ENCODE assay signal across 1 cellular context in the genomic region with DNA sequence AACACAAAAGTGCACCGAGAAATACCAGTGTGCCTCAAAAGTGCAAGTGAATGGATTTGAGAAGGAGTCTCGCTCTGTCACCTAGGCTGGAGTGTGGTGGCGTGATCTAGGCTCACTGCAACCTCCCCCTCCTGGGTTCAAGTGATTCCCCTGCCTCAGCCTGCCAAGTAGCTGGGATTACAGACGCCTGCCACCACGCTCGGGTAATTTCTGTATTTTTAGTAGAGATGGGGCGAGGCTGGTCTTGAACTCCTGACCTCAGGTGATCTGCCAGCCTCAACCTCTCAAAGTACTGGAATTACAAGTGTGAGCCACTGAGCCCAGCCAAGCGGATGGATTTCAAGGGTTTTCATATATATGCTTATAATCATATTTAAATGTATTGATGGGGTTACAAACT.
TF ChIP-seq lines count a peak whose summit lies in the region.

No MANE protein-coding gene starts in this region.

TF ChIP-seq in HepG2, 621 proteins besides CTCF, POLR2A, EP300 and RAD21:
- TF ChIP-seq, protein P1, sequence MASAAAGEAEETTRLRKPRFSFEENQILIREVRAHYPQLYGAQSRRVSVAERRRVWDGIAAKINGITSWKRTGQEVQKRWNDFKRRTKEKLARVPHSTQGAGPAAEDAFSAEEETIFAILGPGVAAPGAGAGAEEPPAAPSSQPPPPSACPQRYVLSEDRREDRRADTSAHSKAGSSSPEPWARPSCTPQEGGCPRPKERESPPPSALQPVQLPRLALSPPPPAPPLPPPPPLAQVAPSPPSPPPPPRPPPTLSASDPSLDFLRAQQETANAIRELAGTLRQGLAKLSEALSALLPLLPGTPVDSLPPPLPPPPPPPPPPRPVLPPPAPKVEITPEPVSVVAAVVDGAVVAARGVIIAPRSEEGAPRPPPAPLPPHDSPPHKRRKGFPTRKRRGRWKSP (CRISPR knock-in tag; IDR thresholded peaks at IDR 0.05), result no peak
- TF ChIP-seq YY1 (IDR thresholded peaks at IDR 0.05; ENCODE audit: insufficient read depth, insufficient replicate concordance, low read depth, low read length) (no peak), ZNF607 (CRISPR knock-in tag; IDR thresholded peaks at IDR 0.05; ENCODE audit: borderline replicate concordance) (no peak), HOXA9 (CRISPR knock-in tag; IDR thresholded peaks at IDR 0.05; ENCODE audit: borderline replicate concordance) (no peak), SP1 (IDR thresholded peaks at IDR 0.05) (no peak), SP1 (CRISPR knock-in tag; IDR thresholded peaks at IDR 0.05) (no peak), ZNF652 (CRISPR knock-in tag; IDR thresholded peaks at IDR 0.05; ENCODE audit: borderline replicate concordance, low read depth) (no peak), ZBTB21 (CRISPR knock-in tag; IDR thresholded peaks at IDR 0.05) (no peak), MEIS2 (CRISPR knock-in tag; IDR thresholded peaks at IDR 0.05) (no peak), DPF2 (CRISPR knock-in tag; IDR thresholded peaks at IDR 0.05; ENCODE audit: borderline replicate concordance, low read depth) (no peak), KLF9 (CRISPR knock-in tag; IDR thresholded peaks at IDR 0.05; ENCODE audit: low read depth) (no peak), MXI1 (IDR thresholded peaks at IDR 0.05; ENCODE audit: borderline replicate concordance, low read depth, low read length) (no peak), BORCS8-MEF2B (CRISPR knock-in tag; IDR thresholded peaks at IDR 0.05) (no peak), ZNF484 (CRISPR knock-in tag; IDR thresholded peaks at IDR 0.05; ENCODE audit: borderline replicate concordance, low read depth) (no peak), ZNF782 (CRISPR knock-in tag; IDR thresholded peaks at IDR 0.05; ENCODE audit: borderline replicate concordance) (no peak), IKZF4 (CRISPR knock-in tag; IDR thresholded peaks at IDR 0.05; ENCODE audit: borderline replicate concordance, low read depth, not compliant biosample characterization) (no peak), ZNF749 (CRISPR knock-in tag; IDR thresholded peaks at IDR 0.05; ENCODE audit: borderline replicate concordance) (no peak), ZNF781 (CRISPR knock-in tag; IDR thresholded peaks at IDR 0.05; ENCODE audit: borderline replicate concordance, not compliant biosample characterization) (no peak)
- TF ChIP-seq, protein P2, sequence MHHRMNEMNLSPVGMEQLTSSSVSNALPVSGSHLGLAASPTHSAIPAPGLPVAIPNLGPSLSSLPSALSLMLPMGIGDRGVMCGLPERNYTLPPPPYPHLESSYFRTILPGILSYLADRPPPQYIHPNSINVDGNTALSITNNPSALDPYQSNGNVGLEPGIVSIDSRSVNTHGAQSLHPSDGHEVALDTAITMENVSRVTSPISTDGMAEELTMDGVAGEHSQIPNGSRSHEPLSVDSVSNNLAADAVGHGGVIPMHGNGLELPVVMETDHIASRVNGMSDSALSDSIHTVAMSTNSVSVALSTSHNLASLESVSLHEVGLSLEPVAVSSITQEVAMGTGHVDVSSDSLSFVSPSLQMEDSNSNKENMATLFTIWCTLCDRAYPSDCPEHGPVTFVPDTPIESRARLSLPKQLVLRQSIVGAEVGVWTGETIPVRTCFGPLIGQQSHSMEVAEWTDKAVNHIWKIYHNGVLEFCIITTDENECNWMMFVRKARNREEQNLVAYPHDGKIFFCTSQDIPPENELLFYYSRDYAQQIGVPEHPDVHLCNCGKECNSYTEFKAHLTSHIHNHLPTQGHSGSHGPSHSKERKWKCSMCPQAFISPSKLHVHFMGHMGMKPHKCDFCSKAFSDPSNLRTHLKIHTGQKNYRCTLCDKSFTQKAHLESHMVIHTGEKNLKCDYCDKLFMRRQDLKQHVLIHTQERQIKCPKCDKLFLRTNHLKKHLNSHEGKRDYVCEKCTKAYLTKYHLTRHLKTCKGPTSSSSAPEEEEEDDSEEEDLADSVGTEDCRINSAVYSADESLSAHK (CRISPR knock-in tag; IDR thresholded peaks at IDR 0.05; ENCODE audit: borderline replicate concordance), result no peak
- TF ChIP-seq, protein P3, sequence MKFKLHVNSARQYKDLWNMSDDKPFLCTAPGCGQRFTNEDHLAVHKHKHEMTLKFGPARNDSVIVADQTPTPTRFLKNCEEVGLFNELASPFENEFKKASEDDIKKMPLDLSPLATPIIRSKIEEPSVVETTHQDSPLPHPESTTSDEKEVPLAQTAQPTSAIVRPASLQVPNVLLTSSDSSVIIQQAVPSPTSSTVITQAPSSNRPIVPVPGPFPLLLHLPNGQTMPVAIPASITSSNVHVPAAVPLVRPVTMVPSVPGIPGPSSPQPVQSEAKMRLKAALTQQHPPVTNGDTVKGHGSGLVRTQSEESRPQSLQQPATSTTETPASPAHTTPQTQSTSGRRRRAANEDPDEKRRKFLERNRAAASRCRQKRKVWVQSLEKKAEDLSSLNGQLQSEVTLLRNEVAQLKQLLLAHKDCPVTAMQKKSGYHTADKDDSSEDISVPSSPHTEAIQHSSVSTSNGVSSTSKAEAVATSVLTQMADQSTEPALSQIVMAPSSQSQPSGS (CRISPR knock-in tag; IDR thresholded peaks at IDR 0.05), result no peak
- TF ChIP-seq, protein P4, sequence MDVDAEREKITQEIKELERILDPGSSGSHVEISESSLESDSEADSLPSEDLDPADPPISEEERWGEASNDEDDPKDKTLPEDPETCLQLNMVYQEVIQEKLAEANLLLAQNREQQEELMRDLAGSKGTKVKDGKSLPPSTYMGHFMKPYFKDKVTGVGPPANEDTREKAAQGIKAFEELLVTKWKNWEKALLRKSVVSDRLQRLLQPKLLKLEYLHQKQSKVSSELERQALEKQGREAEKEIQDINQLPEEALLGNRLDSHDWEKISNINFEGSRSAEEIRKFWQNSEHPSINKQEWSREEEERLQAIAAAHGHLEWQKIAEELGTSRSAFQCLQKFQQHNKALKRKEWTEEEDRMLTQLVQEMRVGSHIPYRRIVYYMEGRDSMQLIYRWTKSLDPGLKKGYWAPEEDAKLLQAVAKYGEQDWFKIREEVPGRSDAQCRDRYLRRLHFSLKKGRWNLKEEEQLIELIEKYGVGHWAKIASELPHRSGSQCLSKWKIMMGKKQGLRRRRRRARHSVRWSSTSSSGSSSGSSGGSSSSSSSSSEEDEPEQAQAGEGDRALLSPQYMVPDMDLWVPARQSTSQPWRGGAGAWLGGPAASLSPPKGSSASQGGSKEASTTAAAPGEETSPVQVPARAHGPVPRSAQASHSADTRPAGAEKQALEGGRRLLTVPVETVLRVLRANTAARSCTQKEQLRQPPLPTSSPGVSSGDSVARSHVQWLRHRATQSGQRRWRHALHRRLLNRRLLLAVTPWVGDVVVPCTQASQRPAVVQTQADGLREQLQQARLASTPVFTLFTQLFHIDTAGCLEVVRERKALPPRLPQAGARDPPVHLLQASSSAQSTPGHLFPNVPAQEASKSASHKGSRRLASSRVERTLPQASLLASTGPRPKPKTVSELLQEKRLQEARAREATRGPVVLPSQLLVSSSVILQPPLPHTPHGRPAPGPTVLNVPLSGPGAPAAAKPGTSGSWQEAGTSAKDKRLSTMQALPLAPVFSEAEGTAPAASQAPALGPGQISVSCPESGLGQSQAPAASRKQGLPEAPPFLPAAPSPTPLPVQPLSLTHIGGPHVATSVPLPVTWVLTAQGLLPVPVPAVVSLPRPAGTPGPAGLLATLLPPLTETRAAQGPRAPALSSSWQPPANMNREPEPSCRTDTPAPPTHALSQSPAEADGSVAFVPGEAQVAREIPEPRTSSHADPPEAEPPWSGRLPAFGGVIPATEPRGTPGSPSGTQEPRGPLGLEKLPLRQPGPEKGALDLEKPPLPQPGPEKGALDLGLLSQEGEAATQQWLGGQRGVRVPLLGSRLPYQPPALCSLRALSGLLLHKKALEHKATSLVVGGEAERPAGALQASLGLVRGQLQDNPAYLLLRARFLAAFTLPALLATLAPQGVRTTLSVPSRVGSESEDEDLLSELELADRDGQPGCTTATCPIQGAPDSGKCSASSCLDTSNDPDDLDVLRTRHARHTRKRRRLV (CRISPR knock-in tag; IDR thresholded peaks at IDR 0.05), result no peak
